ENCODE assay signal across 9 cellular contexts in genomic region chr5:88325868-88326267, GRCh38.
"Had no signal": no experiment of that assay in that cellular context is flagged by ENCODE, and none has a peak within 500 bp of the region (broad histone marks: within the 10 kb centered on the region; RNA-seq: fewer than 3 reads in every experiment).

No MANE protein-coding gene starts in this region.

- ATAC-seq: GM23338, HCT116 had no signal

- H3K27ac Mint-ChIP-seq: GM23338, HFFc6, IgD-negative memory B cell had no signal

- H2AFZ ChIP-seq: GM23338 had no signal

- H3K4me3 ChIP-seq: GM23338, HAP-1 had no signal

- H3K9me3 ChIP-seq: HAP-1 had no signal

- H3K36me3 ChIP-seq: HAP-1 had no signal

- H3K9me3 Mint-ChIP-seq: GM23338, HFFc6 had no signal

- H3K4me3 Mint-ChIP-seq: GM23338, HFFc6, IgD-negative memory B cell had no signal

- H3K27me3 Mint-ChIP-seq: IgD-negative memory B cell had no signal

- H3K4me2 ChIP-seq: GM23338 had no signal

- H3K4me1 ChIP-seq: HAP-1 had no signal

- DNase-seq: H7, HFFc6, Kasumi-1, KG1 had no signal

- H3K27ac ChIP-seq: HL-60 had no signal

- H3K4me1 Mint-ChIP-seq: GM23338, IgD-negative memory B cell had no signal
